8 cellular contexts compared by ENCODE assay signal in genomic region chr1:155001688-155002474, GRCh38. TPM values are rescaled to one million over a fixed set of nuclear protein-coding genes. Genes with fewer than 3 reads are reported as not detected.
A peak's percentile ranks its signal among the peaks of the same experiment; 100 is the strongest.
DNase-seq lines count a peak whose midpoint lies in the region; ATAC-seq and TF ChIP-seq lines count a peak whose summit lies in the region.

No MANE protein-coding gene starts in this region.

- TF ChIP-seq POLR2A in upper lobe of left lung (IDR thresholded peaks at IDR 0.05): peak in 2 of 4 donors; percentile 32 to 82

- 0 to 1% methylated on average over 14 to 36 of the region's 37 CpGs for WGBS in upper lobe of left lung, 2 donors

- peak; percentile 96 for DNase-seq in GM12864 (ENCODE audit: low read depth)
- peak; percentile 98 for DNase-seq in NCI-H146 treated with DMSO at 0.1 percent for 48 hours (lab: John Stamatoyannopoulos, UW; ENCODE audit: unreplicated experiment)
- peak; percentile 95 to 98 (median 97) for DNase-seq in T-helper 1 cell
- DNase-seq in amniotic epithelial cell (ENCODE audit: low read depth): peak; percentile 98
- DNase-seq in left cardiac atrium: peak; percentile 100
- peak; percentile 100 for DNase-seq in posterior vena cava (ENCODE audit: low spot score)
- DNase-seq in upper lobe of left lung: peak; percentile 98 to 100

- H3K36me3 ChIP-seq in upper lobe of left lung: no peaks in the 10 kb centered on the region

- peaks cover 44 to 56% (median 49%) of the 10 kb centered on the region in 4 donors for H3K4me1 ChIP-seq in upper lobe of left lung

- H3K9me3 ChIP-seq in upper lobe of left lung: no peaks in the 10 kb centered on the region

- no peaks in the 10 kb centered on the region for H3K27me3 ChIP-seq in upper lobe of left lung

- peak; percentile 29 for TF ChIP-seq CTCF in GM12864 (IDR thresholded peaks at IDR 0.05; ENCODE audit: low read depth, low read length, missing control alignments)
- TF ChIP-seq CTCF in upper lobe of left lung (IDR thresholded peaks at IDR 0.05): peak; percentile 20 to 43 (median 36)

- ATAC-seq in HG02763 (IDR thresholded peaks at IDR 0.05; ENCODE audit: unreplicated experiment): peak; percentile 57
- ATAC-seq in left cardiac atrium: peak; percentile 84 to 86
- peak; percentile 92 to 95 for ATAC-seq in upper lobe of left lung (ENCODE audit: low FRiP score in 2 of 2)

- H3K27ac ChIP-seq in upper lobe of left lung: peak overlapping the region; percentile 93 to 100 (median 96)

- H3K4me3 ChIP-seq in GM12864 (ENCODE audit: low read depth, low read length) (peak overlapping the region; percentile 73), upper lobe of left lung (peak overlapping the region; percentile 83 to 94 (median 92))

- no peak for TF ChIP-seq EP300 in upper lobe of left lung (IDR thresholded peaks at IDR 0.05)

- intact Hi-C loops in left cardiac atrium (cut with DNase I) (loop anchor here in 1 of 2 donors (2.0 kb wide), 1 partner anchor 27 kb away; the partner anchor contains the start of gene CKS1B), posterior vena cava (cut with DNase I) (loop anchor here (1.0 to 2.0 kb wide), 2 partner anchors 48 to 49 kb away; partner anchors contain the start of gene ADAM15 (in 1 of the 2))

RNA-seq across cellular contexts. Expression of gene ZBTB7B, which starts 0.7 kb away (rescaled TPM):
- total RNA-seq in left cardiac atrium (10 to 100 TPM; 49.6 to 52.6 TPM), posterior vena cava (10 to 100 TPM; 50.5 to 72.8 TPM), upper lobe of left lung (10 to 100 TPM; 43.9 to 88.2 (median 66.2) TPM)

RNA-seq across cellular contexts. Expression of gene LENEP, which starts 8.5 kb away (rescaled TPM):
- total RNA-seq in left cardiac atrium (not detected), posterior vena cava (not detected), upper lobe of left lung (1 to 10 TPM in 1 of 6 donors, under 1 TPM in 1, not detected in 4; 0.57 to 1.0 TPM)

RNA-seq across cellular contexts. Expression of gene FLAD1, which starts 18.7 kb away (rescaled TPM):
- total RNA-seq in left cardiac atrium (10 to 100 TPM; 25.9 to 30.8 TPM), posterior vena cava (10 to 100 TPM; 18.3 to 21.6 TPM), upper lobe of left lung (10 to 100 TPM; 15.6 to 62.9 (median 29.8) TPM)

RNA-seq across cellular contexts. Expression of gene CKS1B, which starts 27.4 kb away (rescaled TPM):
- total RNA-seq in left cardiac atrium (10 to 100 TPM; 26.9 to 33.8 TPM), posterior vena cava (10 to 100 TPM; 22.5 to 23.4 TPM), upper lobe of left lung (10 to 100 TPM in 5 of 6 donors, 1 to 10 TPM in 1; 9.9 to 31.1 (median 22.5) TPM)

RNA-seq across cellular contexts. Expression of gene SHC1, which starts 31.3 kb away (rescaled TPM):
- total RNA-seq in left cardiac atrium: 100 to 1,000 TPM in 1 of 2 donors, 10 to 100 TPM in 1; 88.7 to 102 TPM
- 100 to 1,000 TPM; 135 to 149 TPM for total RNA-seq in posterior vena cava
- total RNA-seq in upper lobe of left lung: 100 to 1,000 TPM in 1 of 6 donors, 10 to 100 TPM in 5; 55.5 to 130 (median 69.1) TPM

Comparison
In these comparisons a context has a peak if more than half of its experiments do, and no peak if none do; other contexts are left out.
1. Peak in every context shown above with its lines: DNase-seq, ATAC-seq, H3K4me3 ChIP-seq and H3K27ac ChIP-seq.